ENCODE assay signal across 6 cellular contexts in the genomic region with DNA sequence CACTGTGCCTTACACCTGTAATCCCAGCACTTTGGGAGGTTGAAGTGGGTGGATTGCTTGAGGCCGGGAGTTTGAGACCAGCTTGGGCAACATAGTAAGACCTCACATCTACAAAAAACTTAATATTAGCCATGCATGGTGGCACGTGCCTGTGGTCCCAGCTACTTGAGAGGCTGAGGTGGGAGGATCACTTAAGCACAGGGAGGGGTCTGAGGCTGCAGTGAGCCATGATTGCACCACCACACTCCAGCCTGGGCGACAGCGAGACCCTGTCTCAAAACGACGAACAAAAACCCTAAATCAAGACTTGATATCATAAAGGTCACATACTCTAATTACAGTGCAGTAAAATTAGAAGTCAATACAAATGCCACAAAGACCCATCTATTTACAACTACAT. TPM values are rescaled to one million over a fixed set of nuclear protein-coding genes. Genes with fewer than 3 reads are reported as not detected.
"Had no signal": no experiment of that assay in that cellular context is flagged by ENCODE, and none has a peak within 500 bp of the region (broad histone marks: within the 10 kb centered on the region; RNA-seq: fewer than 3 reads in every experiment).

No MANE protein-coding gene starts in this region.

- DNase-seq: H9, HCEC 1CT, IMR-90 had no signal

- H3K9me3 Mint-ChIP-seq: GM23338 had no signal

- H3K4me1 Mint-ChIP-seq: GM23338, H9 had no signal

- H3K4me3 Mint-ChIP-seq: GM23338, H9 had no signal

- H2AFZ ChIP-seq: GM23338 had no signal

- H3K4me3 ChIP-seq: GM23338, K562 had no signal

- H3K27ac Mint-ChIP-seq: GM23338, H9 had no signal

- H3K4me2 ChIP-seq: GM23338 had no signal

RNA-seq across cellular contexts. Expression of gene SLC7A9, which starts 17.4 kb away (rescaled TPM):
- total RNA-seq: GM23338, H1, H9, IMR-90, K562 had no signal
- polyA plus RNA-seq: IMR-90, K562 had no signal
